ENCODE assay signal across 9 cellular contexts in genomic region chr21:41726970-41727783, GRCh38. TPM values are rescaled to one million over a fixed set of nuclear protein-coding genes. Genes with fewer than 3 reads are reported as not detected.
DNase-seq lines count a peak whose midpoint lies in the region; ATAC-seq, FAIRE-seq and TF ChIP-seq lines count a peak whose summit lies in the region.
"Had no signal": no experiment of that assay in that cellular context is flagged by ENCODE, and none has a peak within 500 bp of the region (broad histone marks: within the 10 kb centered on the region; RNA-seq: fewer than 3 reads in every experiment).

No MANE protein-coding gene starts in this region.

- WGBS in body of pancreas, 2 donors = 57 to 60% methylated on average over 23 to 24 of the region's 24 CpGs

- H3K4me1 Mint-ChIP-seq in CD14-positive monocyte = peaks cover 45% of the 10 kb centered on the region

- H3K4me1 ChIP-seq in body of pancreas (peaks cover 19% of the 10 kb centered on the region), kidney (ENCODE audit: control insufficient read depth in 1 of 2, insufficient read depth in 1 of 2, low read depth in 1 of 2, low read length in 2 of 2) (peaks cover 7 to 20% of the 10 kb centered on the region in 2 donors), upper lobe of right lung (peaks cover 11% of the 10 kb centered on the region)
- no peaks in the 10 kb centered on the region for H3K4me1 ChIP-seq in effector memory CD4-positive, alpha-beta T cell (ENCODE audit: control insufficient read depth, insufficient read depth, low read length, poor library complexity, severe bottlenecking)

- H3K27me3 ChIP-seq in body of pancreas = no peaks in the 10 kb centered on the region
- no peaks in the 10 kb centered on the region for H3K27me3 ChIP-seq in upper lobe of right lung
- H3K27me3 ChIP-seq in effector memory CD4-positive, alpha-beta T cell (replicated peaks; ENCODE audit: control insufficient read depth, insufficient read depth, low read length, poor library complexity, severe bottlenecking) = peaks cover 4% of the 10 kb centered on the region

- DNase-seq in HT1080 (ENCODE audit: low read depth) (peak; percentile 23), body of pancreas (peak; percentile 39 to 65 (median 52)), kidney (peak; percentile 83), upper lobe of right lung (no peak), MV-4-11 (lab: John Stamatoyannopoulos, UW) (no peak), CD14-positive monocyte (ENCODE audit: low spot score) (no peak)
- no peak for DNase-seq in NK-92 treated with Interleukin-12 subunit alpha and Interleukin-12 subunit beta, amount 100 ng/mL, for 24 hours (lab: John Stamatoyannopoulos, UW)
- DNase-seq in effector memory CD4-positive, alpha-beta T cell = no peak
- DNase-seq: sigmoid colon had no signal

- peaks cover 34 to 66% (median 53%) of the 10 kb centered on the region in 3 donors for H3K27me3 Mint-ChIP-seq in CD14-positive monocyte (ENCODE audit: low read depth in 3 of 3)

- no peak overlapping the region for H3K4me3 ChIP-seq in body of pancreas
- no peak overlapping the region for H3K4me3 ChIP-seq in kidney (ENCODE audit: low read length in 2 of 2)
- H3K4me3 ChIP-seq in upper lobe of right lung = no peak overlapping the region
- no peak overlapping the region for H3K4me3 ChIP-seq in effector memory CD4-positive, alpha-beta T cell (ENCODE audit: insufficient read depth, low read depth, low read length, poor library complexity, severe bottlenecking)
- H3K4me3 ChIP-seq: sigmoid colon had no signal

- ATAC-seq in body of pancreas (peak; percentile 66), upper lobe of right lung (peak; percentile 45)

- peak overlapping the region in 1 of 7 donors; percentile 4 for H3K27ac Mint-ChIP-seq in CD14-positive monocyte

- H3K36me3 ChIP-seq in body of pancreas (replicated peaks in 1 of 2; ENCODE audit: insufficient read depth in 1 of 2, low read depth in 2 of 2) = no peaks in the 10 kb centered on the region
- H3K36me3 ChIP-seq in kidney (ENCODE audit: control insufficient read depth in 1 of 2, insufficient read depth in 2 of 2, low read length in 2 of 2) = no peaks in the 10 kb centered on the region
- no peaks in the 10 kb centered on the region for H3K36me3 ChIP-seq in upper lobe of right lung
- H3K36me3 ChIP-seq in effector memory CD4-positive, alpha-beta T cell (ENCODE audit: control insufficient read depth, insufficient read depth, low read length) = no peaks in the 10 kb centered on the region
- H3K36me3 ChIP-seq: sigmoid colon had no signal

- TF ChIP-seq CTCF in body of pancreas (IDR thresholded peaks at IDR 0.05) (no peak), kidney (IDR thresholded peaks at IDR 0.05; ENCODE audit: borderline replicate concordance, extremely low read depth, insufficient read depth) (no peak), upper lobe of right lung (IDR thresholded peaks at IDR 0.05) (no peak), CD14-positive monocyte (IDR thresholded peaks at IDR 0.05) (no peak)

- FAIRE-seq in kidney (lab: Jason Lieb, UNC) = no peak

- no peaks in the 10 kb centered on the region for H3K36me3 Mint-ChIP-seq in CD14-positive monocyte

- no peaks in the 10 kb centered on the region for H3K9me3 ChIP-seq in body of pancreas
- peaks cover 0 to 5% of the 10 kb centered on the region in 2 donors for H3K9me3 ChIP-seq in kidney (ENCODE audit: control insufficient read depth in 1 of 2, low read length in 2 of 2)
- no peaks in the 10 kb centered on the region for H3K9me3 ChIP-seq in upper lobe of right lung
- no peaks in the 10 kb centered on the region for H3K9me3 ChIP-seq in effector memory CD4-positive, alpha-beta T cell (ENCODE audit: control insufficient read depth, low read length)

- H3K9me3 Mint-ChIP-seq in CD14-positive monocyte = peaks cover 4 to 23% (median 9%) of the 10 kb centered on the region in 7 donors

- TF ChIP-seq POLR2A in body of pancreas (IDR thresholded peaks at IDR 0.05) = no peak

- peak overlapping the region in 1 of 2 donors; percentile 89 for H3K4me3 Mint-ChIP-seq in CD14-positive monocyte

- intact Hi-C loops in body of pancreas (cut with DNase I) (no loop called here), kidney (cut with DNase I) (no loop called here), upper lobe of right lung (cut with DNase I) (no loop called here), CD14-positive monocyte (cut with micrococcal nuclease) (loop anchor here in 1 of 2 donors (5.0 kb wide), 1 partner anchor 40 kb away; the partner anchor contains the start of gene RIPK4)

- H3K27ac ChIP-seq in body of pancreas (peak overlapping the region; percentile 27 to 73 (median 53)), kidney (ENCODE audit: low read depth in 2 of 2, low read length in 2 of 2) (no peak overlapping the region), upper lobe of right lung (peak overlapping the region; percentile 24)
- no peak overlapping the region for H3K27ac ChIP-seq in effector memory CD4-positive, alpha-beta T cell (ENCODE audit: insufficient read depth, low read length, poor library complexity, severe bottlenecking)
- H3K27ac ChIP-seq: sigmoid colon had no signal

- H3K9ac ChIP-seq in kidney (ENCODE audit: low read length in 2 of 2) = no peak overlapping the region

RNA-seq across cellular contexts. Expression of gene RIPK4, which starts 39.7 kb away (rescaled TPM):
- 0.20 and 0.31 TPM in 2 replicates for total RNA-seq in HT1080 (2014; rRNA removed; shearing (Covaris generic))
- 1.4 and 1.8 TPM in 2 replicates for polyA plus RNA-seq in HT1080 (2015; cell fraction: cytosol; rRNA removed)
- polyA plus RNA-seq in HT1080 (2015; cell fraction: nucleus; rRNA removed) = 2.2 and 2.9 TPM in 2 replicates
- 10 to 100 TPM; 14.5 to 18.1 TPM for total RNA-seq in body of pancreas
- total RNA-seq in kidney = 32.6 TPM
- 11.6 TPM for polyA plus RNA-seq in kidney (ENCODE audit: insufficient read depth, low read depth, low replicate concordance)
- total RNA-seq in upper lobe of right lung = 10.9 TPM
- polyA plus RNA-seq in CD14-positive monocyte = under 1 TPM in 1 of 2 donors, not detected in 1; 0.09 TPM

Comparison
In these comparisons a context has a peak if more than half of its experiments do, and no peak if none do; other contexts are left out.
1. DNase-seq: peak in HT1080 (single experiment), body of pancreas (4 of 4) and kidney (single experiment); none in upper lobe of right lung (single experiment), MV-4-11 (single experiment), NK-92 treated with Interleukin-12 subunit alpha and Interleukin-12 subunit beta, amount 100 ng/mL, for 24 hours (single experiment), CD14-positive monocyte (single experiment) and effector memory CD4-positive, alpha-beta T cell (0 of 3).
2. H3K27ac ChIP-seq: peak in body of pancreas (4 of 4) and upper lobe of right lung (single experiment); none in kidney (0 of 2) and effector memory CD4-positive, alpha-beta T cell (single experiment).